ENCODE assay signal across 16 cellular contexts in genomic region chr15:66740802-66741201, GRCh38. TPM values are rescaled to one million over a fixed set of nuclear protein-coding genes. Genes with fewer than 3 reads are reported as not detected.
A peak's percentile ranks its signal among the peaks of the same experiment; 100 is the strongest.
DNase-seq lines count a peak whose midpoint lies in the region; FAIRE-seq and TF ChIP-seq lines count a peak whose summit lies in the region.
"Had no signal": no experiment of that assay in that cellular context is flagged by ENCODE, and none has a peak within 500 bp of the region (broad histone marks: within the 10 kb centered on the region; RNA-seq: fewer than 3 reads in every experiment).

No MANE protein-coding gene starts in this region.

- peak; percentile 85 for FAIRE-seq in endometrium (lab: Jason Lieb, UNC)
- FAIRE-seq: pancreas had no signal

- no peak overlapping the region for H2BK15ac ChIP-seq in mesenchymal stem cell (ENCODE audit: low read depth, poor library complexity, severe bottlenecking)

- no peak overlapping the region for H4K8ac ChIP-seq in mesenchymal stem cell (ENCODE audit: low read length)

- H3K4me1 ChIP-seq in mesenchymal stem cell (ENCODE audit: control insufficient read depth, insufficient read depth, low read depth, low read length) (peaks cover 17% of the 10 kb centered on the region), tibial nerve (peaks cover 0 to 63% (median 24%) of the 10 kb centered on the region in 4 donors)

- H3K9ac ChIP-seq in mesenchymal stem cell (ENCODE audit: low read length) = peak overlapping the region; percentile 72

- H3K9me3 ChIP-seq in mesenchymal stem cell (ENCODE audit: control insufficient read depth, low read length) = no peaks in the 10 kb centered on the region
- no peaks in the 10 kb centered on the region for H3K9me3 ChIP-seq in tibial nerve
- H3K9me3 ChIP-seq: pancreas had no signal

- H3K27ac ChIP-seq in mesenchymal stem cell (ENCODE audit: low read length, poor library complexity, severe bottlenecking) (no peak overlapping the region), tibial nerve (peak overlapping the region in 2 of 4 donors; percentile 66 to 80)
- H3K27ac ChIP-seq: epithelial cell of prostate, pancreas, PC-9 had no signal

- no peak overlapping the region for H4K91ac ChIP-seq in mesenchymal stem cell (ENCODE audit: low read length)

- H3K27me3 ChIP-seq in mesenchymal stem cell (ENCODE audit: control insufficient read depth in 1 of 2, insufficient read depth in 1 of 2, low read length in 2 of 2) = no peaks in the 10 kb centered on the region
- no peaks in the 10 kb centered on the region for H3K27me3 ChIP-seq in tibial nerve
- no peaks in the 10 kb centered on the region for H3K27me3 ChIP-seq in H7 (ENCODE audit: control insufficient read depth, insufficient read depth, low read length)
- H3K27me3 ChIP-seq: pancreas had no signal

- no peak overlapping the region for H3K14ac ChIP-seq in mesenchymal stem cell (ENCODE audit: low read length in 2 of 2)

- no peak overlapping the region for H2AFZ ChIP-seq in mesenchymal stem cell (ENCODE audit: low read depth, low read length)
- H2AFZ ChIP-seq: PC-9 had no signal

- no peak overlapping the region for H2BK12ac ChIP-seq in mesenchymal stem cell (ENCODE audit: low read length in 2 of 2)

- no peak overlapping the region for H2AK5ac ChIP-seq in mesenchymal stem cell (ENCODE audit: low read length, severe bottlenecking)

- no peak overlapping the region for H3K23ac ChIP-seq in mesenchymal stem cell (ENCODE audit: low read length in 2 of 2)

- 90% methylated on average over 6 of the region's 8 CpGs for WGBS in mesenchymal stem cell
- 43 to 60% methylated on average over 8 of the region's 8 CpGs for WGBS in tibial nerve, 2 donors

- H3K4me2 ChIP-seq in mesenchymal stem cell (ENCODE audit: low read length, poor library complexity, severe bottlenecking) = no peak overlapping the region
- H3K4me2 ChIP-seq: PC-9 had no signal

- no peak overlapping the region for H3K4ac ChIP-seq in mesenchymal stem cell (ENCODE audit: low read depth in 1 of 2, low read length in 2 of 2)

- no peak overlapping the region for H2BK5ac ChIP-seq in mesenchymal stem cell (ENCODE audit: low read depth, low read length, poor library complexity, severe bottlenecking)

- DNase-seq in GM03348 (ENCODE audit: low spot score) (peak; percentile 90), mesenchymal stem cell (no peak), tibial nerve (ENCODE audit: low spot score in 2 of 2) (peak; percentile 64 to 70), NCI-H524 treated with DMSO at 0.1 percent for 48 hours (lab: John Stamatoyannopoulos, UW) (no peak), middle frontal gyrus (ENCODE audit: extremely low spot score, low spot score) (no peak), H7 (no peak), RPMI8226 (no peak)
- DNase-seq: activated CD8-positive, alpha-beta memory T cell treated with anti-CD3 and anti-CD28 coated beads, Interleukin-2, amount 50 U/mL, for 4 hours; activated naive CD4-positive, alpha-beta T cell treated with anti-CD3 and anti-CD28 coated beads, Interleukin-2, amount 50 U/mL, for 16 hours; CD4-positive, CD25-positive, alpha-beta regulatory T cell; NCI-H1092 treated with DMSO at 0.1 percent for 48 hours; NCI-H345; PC-9 had no signal

- TF ChIP-seq EP300 in tibial nerve (IDR thresholded peaks at IDR 0.05) = peak in 1 of 2 donors; percentile 33

- H3K79me1 ChIP-seq in mesenchymal stem cell (replicated peaks; ENCODE audit: low read length, poor library complexity, severe bottlenecking) = peaks cover 45% of the 10 kb centered on the region

- peaks cover 3 to 35% of the 10 kb centered on the region in 2 experiments for H3K36me3 ChIP-seq in mesenchymal stem cell (ENCODE audit: control insufficient read depth in 1 of 2, insufficient read depth in 2 of 2, low read depth in 1 of 2, low read length in 2 of 2)
- H3K36me3 ChIP-seq in tibial nerve = no peaks in the 10 kb centered on the region
- H3K36me3 ChIP-seq in H7 (replicated peaks; ENCODE audit: control insufficient read depth, insufficient read depth, low read length) = no peaks in the 10 kb centered on the region
- H3K36me3 ChIP-seq: pancreas had no signal

- H3K4me3 ChIP-seq in mesenchymal stem cell (ENCODE audit: insufficient read depth in 1 of 2, low read depth in 1 of 2, low read length in 2 of 2) = peak overlapping the region in 1 of 2 experiments; percentile 27
- no peak overlapping the region for H3K4me3 ChIP-seq in tibial nerve
- no peak overlapping the region for H3K4me3 ChIP-seq in H7 (ENCODE audit: insufficient read depth, low read depth, low read length)
- H3K4me3 ChIP-seq: pancreas, PC-9 had no signal

- TF ChIP-seq POLR2A in tibial nerve (IDR thresholded peaks at IDR 0.05) = no peak

- H2BK120ac ChIP-seq in mesenchymal stem cell (ENCODE audit: low read depth, low read length) = no peak overlapping the region

- H3K18ac ChIP-seq in mesenchymal stem cell (ENCODE audit: low read depth in 1 of 2, low read length in 2 of 2) = no peak overlapping the region

- no peak for TF ChIP-seq CTCF in tibial nerve (IDR thresholded peaks at IDR 0.05)

RNA-seq across cellular contexts. Expression of gene SMAD6, which starts 38.8 kb away (rescaled TPM):
- 5.5 TPM for polyA plus RNA-seq in mesenchymal stem cell (2013, experiment 1 of 2)
- polyA plus RNA-seq in mesenchymal stem cell (2013, experiment 2 of 2) = 5.6 TPM
- total RNA-seq in tibial nerve = 10 to 100 TPM; 41.9 to 57.2 (median 48.6) TPM
- total RNA-seq in H7 (2014; rRNA removed; shearing (Covaris generic)) = 24.8 and 25.4 TPM in 2 replicates
- polyA plus RNA-seq: CD4-positive, CD25-positive, alpha-beta regulatory T cell had no signal

Comparison
In these comparisons a context has a peak if more than half of its experiments do, and no peak if none do; other contexts are left out.
1. DNase-seq: peak in GM03348 (single experiment) and tibial nerve (2 of 2); none in mesenchymal stem cell (single experiment), NCI-H524 treated with DMSO at 0.1 percent for 48 hours (single experiment), middle frontal gyrus (single experiment), H7 (single experiment) and RPMI8226 (single experiment).